Comparison of ENCODE assay signal across 19 cellular contexts in genomic region chr9:109281518-109281917, GRCh38. TPM values are rescaled to one million over a fixed set of nuclear protein-coding genes. Genes with fewer than 3 reads are reported as not detected.
"Had no signal": no experiment of that assay in that cellular context is flagged by ENCODE, and none has a peak within 500 bp of the region (broad histone marks: within the 10 kb centered on the region; RNA-seq: fewer than 3 reads in every experiment).

No MANE protein-coding gene starts in this region.

- H3K36me3 Mint-ChIP-seq: naive B cell had no signal

- H3K27ac ChIP-seq: coronary artery, dorsolateral prefrontal cortex, esophagus muscularis mucosa, foreskin keratinocyte, heart right ventricle, left lung, lower lobe of right lung had no signal

- ATAC-seq: foreskin keratinocyte; heart right ventricle; left cardiac atrium; left lung; left ventricle myocardium superior; lower lobe of right lung; naive thymus-derived CD8-positive, alpha-beta T cell had no signal

- H3K4me1 Mint-ChIP-seq: mesothelial cell of epicardium, naive B cell had no signal

- DNase-seq: dermis blood vessel endothelial cell; dorsolateral prefrontal cortex; effector CD4-positive, alpha-beta T cell; effector memory CD4-positive, alpha-beta T cell; foreskin keratinocyte; glutamatergic neuron; head of caudate nucleus; heart right ventricle; hippocampal formation; left cardiac atrium; left lung; left ventricle myocardium superior; lower lobe of right lung; mesenchymal stem cell; naive B cell; naive thymus-derived CD8-positive, alpha-beta T cell had no signal

- H3K4me1 ChIP-seq: foreskin keratinocyte, left lung, lower lobe of right lung had no signal

- H3K9me3 ChIP-seq: esophagus muscularis mucosa, heart right ventricle, left lung, lower lobe of right lung had no signal

- H3K27ac Mint-ChIP-seq: mesothelial cell of epicardium, naive B cell had no signal

- H3K27me3 ChIP-seq: dorsolateral prefrontal cortex, esophagus muscularis mucosa, foreskin keratinocyte, heart right ventricle, left lung had no signal

- H3K4me3 ChIP-seq: coronary artery, dorsolateral prefrontal cortex, esophagus muscularis mucosa, heart right ventricle, left lung, lower lobe of right lung had no signal

- H3K4me3 Mint-ChIP-seq: mesothelial cell of epicardium; naive B cell; naive thymus-derived CD8-positive, alpha-beta T cell had no signal

- H3K36me3 ChIP-seq: esophagus muscularis mucosa, heart right ventricle, left lung, lower lobe of right lung had no signal

RNA-seq across cellular contexts. Expression of gene EPB41L4B, which starts 39.3 kb away (rescaled TPM):
- total RNA-seq: naive thymus-derived CD8-positive, alpha-beta T cell had no signal
- polyA plus RNA-seq: naive thymus-derived CD8-positive, alpha-beta T cell had no signal
